12 cellular contexts compared by ENCODE assay signal in the genomic region with DNA sequence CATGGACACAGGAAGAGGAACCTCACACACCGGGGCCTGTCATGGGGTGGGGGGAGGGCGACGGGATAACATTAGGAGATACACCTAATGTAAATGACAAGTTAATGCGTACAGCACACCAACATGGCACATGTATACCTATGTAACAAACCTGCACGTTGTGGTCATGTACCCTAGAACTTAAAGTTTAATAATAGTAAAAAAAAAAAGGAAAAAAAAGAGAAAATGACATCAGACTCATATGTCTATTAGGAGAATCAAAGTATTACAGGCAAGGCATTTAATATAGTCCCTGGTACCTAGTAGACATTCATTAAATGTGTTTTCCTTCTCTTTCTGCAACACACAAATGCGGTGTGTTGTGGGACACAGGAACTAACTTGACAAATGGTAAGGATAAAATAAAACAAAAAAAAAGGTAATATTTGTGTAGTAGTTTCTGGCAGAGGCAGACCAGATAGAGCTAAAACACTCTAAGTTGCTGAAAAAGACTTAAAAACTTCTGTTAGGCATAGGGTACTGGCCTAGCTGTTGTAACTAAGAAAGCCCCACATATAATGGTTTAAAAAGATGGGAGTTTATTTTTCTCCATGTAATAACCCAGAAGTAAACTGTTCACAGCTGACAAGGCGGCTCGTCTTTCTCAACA.
DNase-seq lines count a peak whose midpoint lies in the region; ATAC-seq and TF ChIP-seq lines count a peak whose summit lies in the region.
"Had no signal": no experiment of that assay in that cellular context is flagged by ENCODE, and none has a peak within 500 bp of the region (broad histone marks: within the 10 kb centered on the region; RNA-seq: fewer than 3 reads in every experiment).

No MANE protein-coding gene starts in this region.

- H3K36me3 Mint-ChIP-seq in chondrocyte (ENCODE audit: low read depth): no peaks in the 10 kb centered on the region

- no peak for DNase-seq in Peyer's patch
- DNase-seq in chondrocyte (ENCODE audit: low spot score): no peak
- DNase-seq in myocyte (ENCODE audit: low read depth): peak; percentile 13
- no peak for DNase-seq in tibial artery
- no peak for DNase-seq in DMS53 (lab: John Stamatoyannopoulos, UW)
- DNase-seq in Kasumi-1 (lab: John Stamatoyannopoulos, UW): no peak
- DNase-seq: activated CD4-positive, alpha-beta T cell treated with anti-CD3 and anti-CD28 coated beads for 48 hours; stimulated activated naive CD4-positive, alpha-beta T cell had no signal

- TF ChIP-seq CTCF in Peyer's patch (IDR thresholded peaks at IDR 0.05) (no peak), chondrocyte (IDR thresholded peaks at IDR 0.05) (no peak), tibial artery (IDR thresholded peaks at IDR 0.05) (no peak)

- H3K4me1 Mint-ChIP-seq in chondrocyte (ENCODE audit: low read depth): peaks cover 21% of the 10 kb centered on the region

- TF ChIP-seq POLR2A in Peyer's patch (IDR thresholded peaks at IDR 0.05): no peak

- no peaks in the 10 kb centered on the region for H3K27me3 Mint-ChIP-seq in chondrocyte (ENCODE audit: low read depth)

- no peak for ATAC-seq in HG03460 (IDR thresholded peaks at IDR 0.05; ENCODE audit: unreplicated experiment)

- H3K36me3 ChIP-seq in Peyer's patch (no peaks in the 10 kb centered on the region), tibial artery (no peaks in the 10 kb centered on the region)
- H3K36me3 ChIP-seq: HAP-1, ovary had no signal

- no peak overlapping the region for H3K4me3 ChIP-seq in Peyer's patch
- no peak overlapping the region for H3K4me3 ChIP-seq in tibial artery
- H3K4me3 ChIP-seq: HAP-1, ovary had no signal

- intact Hi-C loops in tibial artery (cut with DNase I; ENCODE audit: low total_unique reads): loop anchor here (2.0 kb wide), 1 partner anchor 63 kb away; no protein-coding TSS in a partner anchor

- peak overlapping the region; percentile 92 for H3K27ac Mint-ChIP-seq in chondrocyte (ENCODE audit: unreplicated experiment)
- H3K27ac Mint-ChIP-seq: activated T-helper 2 cell treated with anti-CD3 and anti-CD28 coated beads, Interferon-gamma antibody, Interleukin-2, Interleukin-4, amounts not matched to agents 10 μg/mL and 5 μg/mL and 100 μg/mL, durations not matched to agents 14 hours and 24 hours and 36 hours had no signal

- peak overlapping the region in 3 of 4 donors; percentile 51 to 66 (median 65) for H3K27ac ChIP-seq in Peyer's patch
- H3K27ac ChIP-seq in tibial artery: peak overlapping the region; percentile 78

- H3K9me3 ChIP-seq in Peyer's patch (no peaks in the 10 kb centered on the region), tibial artery (no peaks in the 10 kb centered on the region)
- H3K9me3 ChIP-seq: HAP-1, ovary had no signal

- H3K9me3 Mint-ChIP-seq in chondrocyte (ENCODE audit: low read depth): peaks cover 4% of the 10 kb centered on the region
- H3K9me3 Mint-ChIP-seq: activated T-helper 2 cell treated with anti-CD3 and anti-CD28 coated beads, Interferon-gamma antibody, Interleukin-2, Interleukin-4, amounts not matched to agents 10 μg/mL and 5 μg/mL and 100 μg/mL, durations not matched to agents 14 hours and 24 hours and 36 hours had no signal

- H3K4me3 Mint-ChIP-seq in chondrocyte (ENCODE audit: unreplicated experiment): no peak overlapping the region

- H3K4me1 ChIP-seq in Peyer's patch (no peaks in the 10 kb centered on the region), tibial artery (peaks cover 4 to 32% (median 11%) of the 10 kb centered on the region in 4 donors)
- H3K4me1 ChIP-seq: HAP-1 had no signal

- H3K27me3 ChIP-seq in Peyer's patch (no peaks in the 10 kb centered on the region), tibial artery (no peaks in the 10 kb centered on the region)
- H3K27me3 ChIP-seq: ovary had no signal
